ENCODE assay signal across 22 cellular contexts in the genomic region with DNA sequence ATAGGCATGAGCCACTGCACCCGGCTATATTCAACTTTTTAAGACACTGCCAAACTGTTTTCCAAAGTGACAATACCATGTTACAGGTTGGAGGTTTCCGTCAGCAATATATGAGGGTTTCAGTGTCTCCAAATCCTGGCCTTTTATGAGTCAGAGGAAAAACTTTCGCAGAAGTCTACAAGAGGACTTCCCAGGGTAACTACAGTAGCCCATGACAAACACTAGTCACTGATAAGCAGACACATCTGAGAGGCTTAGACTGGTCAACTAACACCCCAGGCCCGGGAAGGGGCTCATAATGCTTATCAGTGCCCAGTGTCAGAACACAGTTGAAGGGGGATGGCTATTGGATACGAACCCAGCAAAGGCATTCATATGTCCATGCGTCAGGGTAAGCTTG.
A peak's percentile ranks its signal among the peaks of the same experiment; 100 is the strongest.
DNase-seq lines count a peak whose midpoint lies in the region; ATAC-seq, FAIRE-seq and TF ChIP-seq lines count a peak whose summit lies in the region.
"Had no signal": no experiment of that assay in that cellular context is flagged by ENCODE, and none has a peak within 500 bp of the region (broad histone marks: within the 10 kb centered on the region; RNA-seq: fewer than 3 reads in every experiment).

No MANE protein-coding gene starts in this region.

- in situ Hi-C loops in HepG2 (cut with HindIII; ENCODE audit: extremely low pct_ligation_motif_present, low pct_unique_long_range_greater_than_20kb) = no loop called here

- H3K27me3 ChIP-seq in HepG2 (ENCODE audit: control insufficient read depth in 1 of 2, insufficient read depth in 2 of 2, low read length in 2 of 2) (no peaks in the 10 kb centered on the region), right lobe of liver (no peaks in the 10 kb centered on the region), astrocyte (ENCODE audit: insufficient read depth, low read length) (no peaks in the 10 kb centered on the region)
- H3K27me3 ChIP-seq: pancreas, SJCRH30 had no signal

- WGBS in HepG2 (ENCODE audit: low lambda C conversion rate) = 13% methylated on average over 6 of the region's 6 CpGs
- WGBS in right lobe of liver (ENCODE audit: insufficient coverage, low coverage, low lambda C conversion rate, missing lambda C conversion rate) = 67% methylated on average over 3 of the region's 6 CpGs

- H3K4me3 Mint-ChIP-seq in astrocyte (ENCODE audit: unreplicated experiment) = no peak overlapping the region
- no peak overlapping the region for H3K4me3 Mint-ChIP-seq in activated CD4-positive, alpha-beta T cell treated with anti-CD3 and anti-CD28 coated beads, Interleukin-2, amount 10 ng/mL, durations not matched to agents 24 days and 14 days
- H3K4me3 Mint-ChIP-seq: activated B cell treated with CpG ODN at 0.5 μM for 24 hours; activated T-helper 1 cell treated with anti-CD3 and anti-CD28 coated beads, Interleukin-12 subunit alpha, Interleukin-12 subunit beta, Interleukin-2, Interleukin-4 antibody, amounts not matched to agents 30 ng/mL and 10 ng/mL and 1 ng/mL, durations not matched to agents 14 hours and 24 hours and 36 hours; stimulated activated naive CD8-positive, alpha-beta T cell treated with anti-CD3 and anti-CD28 coated beads, Interleukin-15, amount 100 ng/mL, for 72 hours had no signal

- no peak overlapping the region for H2AFZ ChIP-seq in HepG2 (ENCODE audit: low read length)
- no peak overlapping the region for H2AFZ ChIP-seq in astrocyte (ENCODE audit: low read depth, low read length)

- H3K4me3 ChIP-seq in HepG2 (replicated peaks in 1 of 3; ENCODE audit: insufficient read depth in 1 of 3, low read depth in 2 of 3, low read length in 3 of 3) = no peak overlapping the region
- no peak overlapping the region for H3K4me3 ChIP-seq in right lobe of liver
- H3K4me3 ChIP-seq in astrocyte (ENCODE audit: insufficient read depth, low read depth, low read length) = no peak overlapping the region
- H3K4me3 ChIP-seq: lung, pancreas, SJCRH30 had no signal

- ATAC-seq in HepG2 = no peak
- no peak for ATAC-seq in right lobe of liver
- ATAC-seq in GM21825 (IDR thresholded peaks at IDR 0.05; ENCODE audit: unreplicated experiment) = no peak
- ATAC-seq: stimulated activated naive CD8-positive, alpha-beta T cell treated with anti-CD3 and anti-CD28 coated beads, Interleukin-15, amount 100 ng/mL, for 72 hours had no signal

- no peaks in the 10 kb centered on the region for H3K27me3 Mint-ChIP-seq in astrocyte (ENCODE audit: low read depth, unreplicated experiment)
- no peaks in the 10 kb centered on the region for H3K27me3 Mint-ChIP-seq in activated CD4-positive, alpha-beta T cell treated with anti-CD3 and anti-CD28 coated beads, Interleukin-2, amount 10 ng/mL, durations not matched to agents 24 days and 14 days

- TF ChIP-seq POLR2A in HepG2 (IDR thresholded peaks at IDR 0.05; ENCODE audit: insufficient read depth in 1 of 2, low read depth in 2 of 2, low read length in 2 of 2) (no peak), right lobe of liver (IDR thresholded peaks at IDR 0.05) (no peak)

- H3K4me1 ChIP-seq in HepG2 (ENCODE audit: insufficient read depth, low read length) (no peaks in the 10 kb centered on the region), right lobe of liver (no peaks in the 10 kb centered on the region), astrocyte (ENCODE audit: insufficient read depth, low read length) (peaks cover 14% of the 10 kb centered on the region)
- H3K4me1 ChIP-seq: pancreas, SJCRH30 had no signal

- intact Hi-C loops in HepG2 (cut with micrococcal nuclease; ENCODE audit: unreplicated experiment) = no loop called here
- intact Hi-C loops in right lobe of liver (cut with DNase I) = no loop called here
- intact Hi-C loops in activated CD4-positive, alpha-beta T cell treated with anti-CD3 and anti-CD28 coated beads, Interleukin-2, amount 10 ng/mL, durations not matched to agents 24 days and 14 days (cut with micrococcal nuclease) = no loop called here

- H3K36me3 Mint-ChIP-seq in astrocyte (ENCODE audit: low read depth, unreplicated experiment) = peaks cover 14% of the 10 kb centered on the region
- no peaks in the 10 kb centered on the region for H3K36me3 Mint-ChIP-seq in activated CD4-positive, alpha-beta T cell treated with anti-CD3 and anti-CD28 coated beads, Interleukin-2, amount 10 ng/mL, durations not matched to agents 24 days and 14 days (ENCODE audit: low read depth)

- H3K36me3 ChIP-seq in HepG2 (replicated peaks in 1 of 2; ENCODE audit: control insufficient read depth in 1 of 2, insufficient read depth in 2 of 2, low read length in 2 of 2) (no peaks in the 10 kb centered on the region), right lobe of liver (no peaks in the 10 kb centered on the region), astrocyte (ENCODE audit: insufficient read depth, low read length) (peaks cover 4% of the 10 kb centered on the region)
- H3K36me3 ChIP-seq: pancreas, SJCRH30 had no signal

- H3K79me2 ChIP-seq in HepG2 (ENCODE audit: insufficient read depth, low read length) (no peaks in the 10 kb centered on the region), astrocyte (ENCODE audit: insufficient read depth, low read length) (peaks cover 41% of the 10 kb centered on the region)

- no peak for TF ChIP-seq RAD21 in HepG2 (CRISPR knock-in tag; IDR thresholded peaks at IDR 0.05)

- no peak for TF ChIP-seq EP300 in HepG2 (IDR thresholded peaks at IDR 0.05; ENCODE audit: low read depth in 2 of 2, low read length in 2 of 2)
- no peak for TF ChIP-seq EP300 in HepG2 (CRISPR knock-in tag; IDR thresholded peaks at IDR 0.05; ENCODE audit: borderline replicate concordance)

- H3K9ac ChIP-seq in HepG2 (ENCODE audit: insufficient read depth, low read depth, low read length) (no peak overlapping the region), astrocyte (ENCODE audit: low read length) (peak overlapping the region; percentile 43)

- no peaks in the 10 kb centered on the region for H3K9me3 Mint-ChIP-seq in astrocyte (ENCODE audit: unreplicated experiment)
- H3K9me3 Mint-ChIP-seq in activated CD4-positive, alpha-beta T cell treated with anti-CD3 and anti-CD28 coated beads, Interleukin-2, amount 10 ng/mL, durations not matched to agents 24 days and 14 days = no peaks in the 10 kb centered on the region
- H3K9me3 Mint-ChIP-seq: activated B cell treated with CpG ODN at 0.5 μM for 24 hours; activated T-helper 1 cell treated with anti-CD3 and anti-CD28 coated beads, Interleukin-12 subunit alpha, Interleukin-12 subunit beta, Interleukin-2, Interleukin-4 antibody, amounts not matched to agents 30 ng/mL and 10 ng/mL and 1 ng/mL, durations not matched to agents 14 hours and 24 hours and 36 hours; stimulated activated naive CD8-positive, alpha-beta T cell treated with anti-CD3 and anti-CD28 coated beads, Interleukin-15, amount 100 ng/mL, for 72 hours had no signal

- BruUV-seq in HepG2 (replicated peaks; lab: Mats Ljungman, UMichigan) = no TSS peak

- H3K27ac Mint-ChIP-seq in astrocyte (ENCODE audit: unreplicated experiment) = peak overlapping the region; percentile 97
- H3K27ac Mint-ChIP-seq in activated CD4-positive, alpha-beta T cell treated with anti-CD3 and anti-CD28 coated beads, Interleukin-2, amount 10 ng/mL, durations not matched to agents 24 days and 14 days = no peak overlapping the region
- H3K27ac Mint-ChIP-seq: activated B cell treated with CpG ODN at 0.5 μM for 24 hours; activated T-helper 1 cell treated with anti-CD3 and anti-CD28 coated beads, Interleukin-12 subunit alpha, Interleukin-12 subunit beta, Interleukin-2, Interleukin-4 antibody, amounts not matched to agents 30 ng/mL and 10 ng/mL and 1 ng/mL, durations not matched to agents 14 hours and 24 hours and 36 hours; stimulated activated naive CD8-positive, alpha-beta T cell treated with anti-CD3 and anti-CD28 coated beads, Interleukin-15, amount 100 ng/mL, for 72 hours had no signal

- H3K9me3 ChIP-seq in HepG2 (ENCODE audit: low read length) = no peaks in the 10 kb centered on the region
- no peaks in the 10 kb centered on the region for H3K9me3 ChIP-seq in right lobe of liver
- no peaks in the 10 kb centered on the region for H3K9me3 ChIP-seq in astrocyte (ENCODE audit: insufficient read depth, low read depth, low read length)
- H3K9me3 ChIP-seq: pancreas, SJCRH30 had no signal

- POLR2A ChIA-PET in HepG2 (lab: Yijun Ruan, JAX) = no interaction called here

- CTCF ChIA-PET in HepG2 (lab: Yijun Ruan, JAX; ENCODE audit: low intra/inter-chr PET ratio, low total read pairs) = no interaction called here

- no peaks in the 10 kb centered on the region for H4K20me1 ChIP-seq in HepG2 (ENCODE audit: insufficient read depth, low read length)
- peaks cover 4% of the 10 kb centered on the region for H4K20me1 ChIP-seq in astrocyte (ENCODE audit: insufficient read depth, low read length)

- H3K4me1 Mint-ChIP-seq in astrocyte (ENCODE audit: low read depth, unreplicated experiment) = peaks cover 14% of the 10 kb centered on the region
- no peaks in the 10 kb centered on the region for H3K4me1 Mint-ChIP-seq in activated CD4-positive, alpha-beta T cell treated with anti-CD3 and anti-CD28 coated beads, Interleukin-2, amount 10 ng/mL, durations not matched to agents 24 days and 14 days
- H3K4me1 Mint-ChIP-seq: activated B cell treated with CpG ODN at 0.5 μM for 24 hours; stimulated activated naive CD8-positive, alpha-beta T cell treated with anti-CD3 and anti-CD28 coated beads, Interleukin-15, amount 100 ng/mL, for 72 hours had no signal

- no peak overlapping the region for H3K27ac ChIP-seq in HepG2 (ENCODE audit: extremely low read length, insufficient read depth, low read length)
- no peak overlapping the region for H3K27ac ChIP-seq in right lobe of liver
- peak overlapping the region; percentile 83 for H3K27ac ChIP-seq in astrocyte (ENCODE audit: low read depth, low read length)
- H3K27ac ChIP-seq: HL-60, SJCRH30 had no signal

- TF ChIP-seq CTCF in HepG2 (CRISPR knock-in tag; IDR thresholded peaks at IDR 0.05) (no peak), right lobe of liver (IDR thresholded peaks at IDR 0.05) (no peak), astrocyte (IDR thresholded peaks at IDR 0.05; ENCODE audit: insufficient read depth, low read depth, low read length) (no peak)

- H3K4me2 ChIP-seq in HepG2 (ENCODE audit: low read depth, low read length) (no peak overlapping the region), astrocyte (ENCODE audit: low read length) (peak overlapping the region; percentile 50)

- DNase-seq in HepG2 (ENCODE audit: low spot score) (peak; percentile 43), right lobe of liver (no peak), astrocyte (ENCODE audit: low read depth) (peak; percentile 93), iPS-NIHi7 (ENCODE audit: extremely low spot score) (peak; percentile 32), NCI-H2171 (lab: John Stamatoyannopoulos, UW) (no peak), epidermal melanocyte (ENCODE audit: insufficient read length, low spot score) (no peak)
- DNase-seq in activated CD4-positive, alpha-beta T cell treated with anti-CD3 and anti-CD28 coated beads, Interleukin-2, amount 10 ng/mL, durations not matched to agents 24 days and 14 days = no peak
- DNase-seq: activated B cell treated with CpG ODN at 0.5 μM for 24 hours; DMS79 treated with DMSO at 0.1 percent for 48 hours; glutamatergic neuron; NCI-H1092; NCI-H446 treated with DMSO at 0.1 percent for 48 hours; pancreas; stimulated activated CD4-positive, alpha-beta T cell treated with anti-CD3 and anti-CD28 coated beads, Interleukin-4, amount 100 ng/mL, for 1 hour; stimulated activated naive CD8-positive, alpha-beta T cell treated with anti-CD3 and anti-CD28 coated beads, Interleukin-15, amount 100 ng/mL, for 72 hours had no signal

- no peak for FAIRE-seq in HepG2 (lab: Jason Lieb, UNC)
- FAIRE-seq in astrocyte (lab: Jason Lieb, UNC) = no peak
- FAIRE-seq: A204.1, colon, pancreas had no signal

Comparison
In these comparisons a context has a peak if more than half of its experiments do, and no peak if none do; other contexts are left out.
1. DNase-seq: peak in HepG2 (single experiment), astrocyte (single experiment) and iPS-NIHi7 (single experiment); none in right lobe of liver (0 of 3), NCI-H2171 (single experiment), epidermal melanocyte (single experiment) and activated CD4-positive, alpha-beta T cell treated with anti-CD3 and anti-CD28 coated beads, Interleukin-2, amount 10 ng/mL, durations not matched to agents 24 days and 14 days (single experiment).